12 cellular contexts compared by ENCODE assay signal in genomic region chr6:125835221-125835744, GRCh38. TPM values are rescaled to one million over a fixed set of nuclear protein-coding genes. Genes with fewer than 3 reads are reported as not detected.
A peak's percentile ranks its signal among the peaks of the same experiment; 100 is the strongest.
DNase-seq lines count a peak whose midpoint lies in the region; ATAC-seq and TF ChIP-seq lines count a peak whose summit lies in the region.
"Had no signal": no experiment of that assay in that cellular context is flagged by ENCODE, and none has a peak within 500 bp of the region (broad histone marks: within the 10 kb centered on the region; RNA-seq: fewer than 3 reads in every experiment).

No MANE protein-coding gene starts in this region.

- TF ChIP-seq CTCF in smooth muscle cell (IDR thresholded peaks at IDR 0.05; ENCODE audit: borderline replicate concordance, insufficient read depth, poor library complexity, severe bottlenecking) (no peak), type B pancreatic cell (conservative IDR thresholded peaks at IDR 0.05) (no peak)

- H3F3A ChIP-seq in smooth muscle cell (ENCODE audit: low read depth) = no peaks in the 10 kb centered on the region

- intact Hi-C loops in right cardiac atrium (cut with DNase I) = no loop called here

- peak overlapping the region; percentile 46 for H3K4me2 ChIP-seq in smooth muscle cell

- no peaks in the 10 kb centered on the region for H3K36me3 ChIP-seq in smooth muscle cell (ENCODE audit: low read depth)

- no peaks in the 10 kb centered on the region for H3K9me3 Mint-ChIP-seq in type B pancreatic cell
- H3K9me3 Mint-ChIP-seq: activated CD4-positive, alpha-beta memory T cell treated with anti-CD3 and anti-CD28 coated beads, Interleukin-2, amount 10 ng/mL, durations not matched to agents 7 days and 5 days had no signal

- H3K79me2 ChIP-seq in smooth muscle cell (ENCODE audit: low read depth) = no peaks in the 10 kb centered on the region

- H3K4me3 ChIP-seq in right cardiac atrium (ENCODE audit: low read length) = no peak overlapping the region
- no peak overlapping the region for H3K4me3 ChIP-seq in smooth muscle cell

- no peak overlapping the region for H3K4me3 Mint-ChIP-seq in type B pancreatic cell
- H3K4me3 Mint-ChIP-seq: activated CD4-positive, alpha-beta memory T cell treated with anti-CD3 and anti-CD28 coated beads, Interleukin-2, amount 10 ng/mL, durations not matched to agents 7 days and 5 days had no signal

- H2AFZ ChIP-seq in smooth muscle cell (ENCODE audit: low read depth) = no peak overlapping the region

- H4K20me1 ChIP-seq in smooth muscle cell (ENCODE audit: low read depth) = no peaks in the 10 kb centered on the region

- H3K27me3 Mint-ChIP-seq in type B pancreatic cell = no peaks in the 10 kb centered on the region
- H3K27me3 Mint-ChIP-seq: activated CD4-positive, alpha-beta memory T cell treated with anti-CD3 and anti-CD28 coated beads, Interleukin-2, amount 10 ng/mL, durations not matched to agents 7 days and 5 days had no signal

- no peaks in the 10 kb centered on the region for H3K27me3 ChIP-seq in right cardiac atrium (ENCODE audit: control insufficient read depth, insufficient read depth)
- H3K27me3 ChIP-seq in smooth muscle cell (ENCODE audit: low read depth) = no peaks in the 10 kb centered on the region

- WGBS in right cardiac atrium = 44% methylated on average over 2 of the region's 2 CpGs
- WGBS in smooth muscle cell (ENCODE audit: low lambda C conversion rate) = 25% methylated on average over 2 of the region's 2 CpGs

- ATAC-seq in right cardiac atrium (peak; percentile 86 to 91), HG03135 (IDR thresholded peaks at IDR 0.05; ENCODE audit: unreplicated experiment) (no peak), HG03342 (IDR thresholded peaks at IDR 0.05; ENCODE audit: unreplicated experiment) (no peak)
- ATAC-seq: left colon, Panc1 had no signal

- peaks cover 6% of the 10 kb centered on the region for H3K4me1 Mint-ChIP-seq in type B pancreatic cell (ENCODE audit: unreplicated experiment)

- H3K4me1 ChIP-seq in right cardiac atrium (ENCODE audit: control insufficient read depth, insufficient read depth, low read length) (peaks cover 9% of the 10 kb centered on the region), smooth muscle cell (ENCODE audit: low read depth) (peaks cover 12% of the 10 kb centered on the region)

- H3K9me3 ChIP-seq in right cardiac atrium (ENCODE audit: control insufficient read depth, low read length) = no peaks in the 10 kb centered on the region
- H3K9me3 ChIP-seq in smooth muscle cell (replicated peaks; ENCODE audit: low read depth) = no peaks in the 10 kb centered on the region

- H3K27ac Mint-ChIP-seq in type B pancreatic cell = no peak overlapping the region

- H3K27ac ChIP-seq in right cardiac atrium (ENCODE audit: low read length) (peak overlapping the region; percentile 67), smooth muscle cell (ENCODE audit: low read depth) (peak overlapping the region; percentile 57)

- DNase-seq in GM04503 (ENCODE audit: low read depth) = peak; percentile 24
- peak; percentile 18 for DNase-seq in astrocyte of the hippocampus (ENCODE audit: low read depth, low spot score)
- peak in 2 of 3 donors; percentile 46 to 68 for DNase-seq in right cardiac atrium
- DNase-seq in smooth muscle cell (lab: John Stamatoyannopoulos, UW; ENCODE audit: unreplicated experiment) = no peak
- DNase-seq in activated CD8-positive, alpha-beta memory T cell treated with anti-CD3 and anti-CD28 coated beads for 24 hours = no peak
- no peak for DNase-seq in type B pancreatic cell (ENCODE audit: extremely low spot score, unreplicated experiment)
- DNase-seq: activated CD4-positive, alpha-beta memory T cell treated with anti-CD3 and anti-CD28 coated beads, Interleukin-2, amount 10 ng/mL, durations not matched to agents 7 days and 5 days; left colon; NCI-H1048 had no signal

- no peak overlapping the region for H3K9ac ChIP-seq in smooth muscle cell (ENCODE audit: low read depth)

- no peaks in the 10 kb centered on the region for H3K36me3 Mint-ChIP-seq in type B pancreatic cell

RNA-seq across cellular contexts. Expression of gene NCOA7, which starts 44.5 kb away (rescaled TPM):
- 10 to 100 TPM; 12.6 to 18.6 (median 17.0) TPM for total RNA-seq in right cardiac atrium
- 5.9 TPM for polyA plus RNA-seq in right cardiac atrium
- 44.0 and 57.8 TPM in 2 replicates for total RNA-seq in smooth muscle cell
- 35.7 and 38.1 TPM in 2 replicates for polyA plus RNA-seq in smooth muscle cell
- 29.9 and 54.0 TPM in 2 replicates for total RNA-seq in type B pancreatic cell (ENCODE audit: low replicate concordance)

Comparison
In these comparisons a context has a peak if more than half of its experiments do, and no peak if none do; other contexts are left out.
1. DNase-seq: peak in GM04503 (single experiment), astrocyte of the hippocampus (single experiment) and right cardiac atrium (2 of 3); none in smooth muscle cell (single experiment), activated CD8-positive, alpha-beta memory T cell treated with anti-CD3 and anti-CD28 coated beads for 24 hours (single experiment) and type B pancreatic cell (single experiment).
2. ATAC-seq: peak in right cardiac atrium (2 of 2); none in HG03135 (single experiment) and HG03342 (single experiment).